23 cellular contexts compared by ENCODE assay signal in genomic region chr7:150744041-150744656, GRCh38. TPM values are rescaled to one million over a fixed set of nuclear protein-coding genes. Genes with fewer than 3 reads are reported as not detected.
A peak's percentile ranks its signal among the peaks of the same experiment; 100 is the strongest.
DNase-seq lines count a peak whose midpoint lies in the region; ATAC-seq and TF ChIP-seq lines count a peak whose summit lies in the region.
"Had no signal": no experiment of that assay in that cellular context is flagged by ENCODE, and none has a peak within 500 bp of the region (broad histone marks: within the 10 kb centered on the region; RNA-seq: fewer than 3 reads in every experiment).

No MANE protein-coding gene starts in this region.

- no peaks in the 10 kb centered on the region for H3K27me3 ChIP-seq in CD4-positive, alpha-beta T cell (ENCODE audit: control insufficient read depth, insufficient read depth, low read length)
- H3K27me3 ChIP-seq: body of pancreas, stomach had no signal

- H3K27ac Mint-ChIP-seq in activated CD4-positive, alpha-beta T cell treated with anti-CD3 and anti-CD28 coated beads for 36 hours: peak overlapping the region; percentile 95
- peak overlapping the region; percentile 87 for H3K27ac Mint-ChIP-seq in CD4-positive, alpha-beta T cell
- H3K27ac Mint-ChIP-seq in activated CD8-positive, alpha-beta T cell treated with anti-CD3 and anti-CD28 coated beads, Interleukin-2, amount 10 ng/mL, durations not matched to agents 7 days and 5 days: peak overlapping the region; percentile 90
- H3K27ac Mint-ChIP-seq in immature natural killer cell: peak overlapping the region; percentile 85 to 97 (median 93)
- H3K27ac Mint-ChIP-seq: type B pancreatic cell had no signal

- no peak for DNase-seq in activated CD4-positive, alpha-beta T cell treated with anti-CD3 and anti-CD28 coated beads for 36 hours
- no peak for DNase-seq in activated CD4-positive, alpha-beta T cell treated with anti-CD3 and anti-CD28 coated beads for 4 hours
- peak in 1 of 10 experiments; percentile 18 for DNase-seq in CD4-positive, alpha-beta T cell
- DNase-seq in activated CD8-positive, alpha-beta T cell treated with anti-CD3 and anti-CD28 coated beads, Interleukin-2, amount 10 ng/mL, durations not matched to agents 7 days and 5 days: no peak
- DNase-seq in immature natural killer cell (no peak), KBM-7 (no peak), NCI-H1694 (lab: John Stamatoyannopoulos, UW) (no peak)
- DNase-seq: body of pancreas; Calu3; EL; HCEC 1CT; NCI-H1092; NCI-H2029; NCI-H345; OCI-M1; small intestine; stimulated activated CD4-positive, alpha-beta T cell treated with anti-CD3 and anti-CD28 coated beads, Interleukin-2, amount 100 ng/mL, for 48 hours; stomach; WERI-Rb-1 had no signal

- H3K27me3 Mint-ChIP-seq in activated CD4-positive, alpha-beta T cell treated with anti-CD3 and anti-CD28 coated beads for 36 hours: no peaks in the 10 kb centered on the region
- H3K27me3 Mint-ChIP-seq in CD4-positive, alpha-beta T cell: no peaks in the 10 kb centered on the region
- no peaks in the 10 kb centered on the region for H3K27me3 Mint-ChIP-seq in activated CD8-positive, alpha-beta T cell treated with anti-CD3 and anti-CD28 coated beads, Interleukin-2, amount 10 ng/mL, durations not matched to agents 7 days and 5 days (ENCODE audit: low read depth)
- H3K27me3 Mint-ChIP-seq in immature natural killer cell (ENCODE audit: low read depth in 3 of 3): peaks cover 0 to 6% (median 0%) of the 10 kb centered on the region in 3 donors

- no peak for ATAC-seq in activated CD4-positive, alpha-beta T cell treated with anti-CD3 and anti-CD28 coated beads for 36 hours
- ATAC-seq in CD4-positive, alpha-beta T cell (ENCODE audit: poor library complexity): no peak
- no peak for ATAC-seq in activated CD8-positive, alpha-beta T cell treated with anti-CD3 and anti-CD28 coated beads, Interleukin-2, amount 10 ng/mL, durations not matched to agents 7 days and 5 days
- no peak for ATAC-seq in GM18502 (IDR thresholded peaks at IDR 0.05; ENCODE audit: poor library complexity, unreplicated experiment)
- ATAC-seq: body of pancreas had no signal

- no peaks in the 10 kb centered on the region for H3K9me3 ChIP-seq in CD4-positive, alpha-beta T cell (ENCODE audit: control insufficient read depth, low read length)
- H3K9me3 ChIP-seq: body of pancreas, stomach had no signal

- CTCF ChIA-PET in activated CD4-positive, alpha-beta T cell treated with anti-CD3 and anti-CD28 coated beads for 36 hours (lab: Charles Lee): interaction anchor here (0.7 to 1.1 kb wide), 4 partner anchors 11 to 312 kb away, joined by 3 to 4 read pairs (median 3); no protein-coding TSS in a partner anchor
- CTCF ChIA-PET in CD4-positive, alpha-beta T cell (lab: Charles Lee): interaction anchor here (1.0 to 2.8 kb wide), 5 partner anchors 11 to 239 kb away, joined by 3 to 12 read pairs (median 3); partner anchors contain the start of gene GIMAP2
- CTCF ChIA-PET in activated CD8-positive, alpha-beta T cell treated with anti-CD3 and anti-CD28 coated beads, Interleukin-2, amount 10 ng/mL, durations not matched to agents 7 days and 5 days (lab: Charles Lee): interaction anchor here (1.0 to 6.1 kb wide), 4 partner anchors 11 to 295 kb away, joined by 3 to 47 read pairs (median 8); partner anchors contain the start of gene GIMAP1

- H3K27ac ChIP-seq in CD4-positive, alpha-beta T cell (ENCODE audit: low read depth, low read length): peak overlapping the region; percentile 87
- H3K27ac ChIP-seq: body of pancreas, WERI-Rb-1 had no signal

- H3K4me1 Mint-ChIP-seq in activated CD4-positive, alpha-beta T cell treated with anti-CD3 and anti-CD28 coated beads for 36 hours: peaks cover 93% of the 10 kb centered on the region
- peaks cover 98% of the 10 kb centered on the region for H3K4me1 Mint-ChIP-seq in CD4-positive, alpha-beta T cell (ENCODE audit: low read depth)
- peaks cover 93% of the 10 kb centered on the region for H3K4me1 Mint-ChIP-seq in activated CD8-positive, alpha-beta T cell treated with anti-CD3 and anti-CD28 coated beads, Interleukin-2, amount 10 ng/mL, durations not matched to agents 7 days and 5 days (ENCODE audit: low read depth)
- H3K4me1 Mint-ChIP-seq in immature natural killer cell: peaks cover 97 to 100% of the 10 kb centered on the region in 2 donors

- POLR2A ChIA-PET in activated CD4-positive, alpha-beta T cell treated with anti-CD3 and anti-CD28 coated beads for 36 hours (lab: Charles Lee): interaction anchor here (1.0 to 1.2 kb wide), 2 partner anchors 11 to 177 kb away, joined by 4 read pairs; partner anchors contain the start of gene GIMAP4
- POLR2A ChIA-PET in CD4-positive, alpha-beta T cell (lab: Charles Lee): interaction anchor here (0.7 to 8.9 kb wide), 20 partner anchors 11 to 294 kb away, joined by 3 to 120 read pairs (median 4); partner anchors contain the start of genes GIMAP1, GIMAP2, GIMAP4 and GIMAP6
- POLR2A ChIA-PET in activated CD8-positive, alpha-beta T cell treated with anti-CD3 and anti-CD28 coated beads, Interleukin-2, amount 10 ng/mL, durations not matched to agents 7 days and 5 days (lab: Charles Lee): interaction anchor here (0.6 to 2.7 kb wide), 10 partner anchors 11 to 293 kb away, joined by 3 to 16 read pairs (median 4); partner anchors contain the start of genes GIMAP6 and GIMAP8

- intact Hi-C loops in activated CD4-positive, alpha-beta T cell treated with anti-CD3 and anti-CD28 coated beads for 36 hours (cut with DNase I, micrococcal nuclease): loop anchor here in 1 of 2 experiments (1.0 kb wide), 1 partner anchor 9 kb away; no protein-coding TSS in a partner anchor
- intact Hi-C loops in CD4-positive, alpha-beta T cell (cut with DNase I, micrococcal nuclease): loop anchor here in 1 of 2 experiments (5.0 kb wide), 3 partner anchors 57 to 377 kb away; partner anchors contain the start of genes GIMAP2 and REPIN1

- no peak for TF ChIP-seq CTCF in CD4-positive, alpha-beta T cell (IDR thresholded peaks at IDR 0.05)

- in situ Hi-C loops in KBM-7 (cut with MboI; ENCODE audit: low pct_unique_long_range_greater_than_20kb, low sequenced_read_pairs): no loop called here

- peaks cover 68% of the 10 kb centered on the region for H3K36me3 Mint-ChIP-seq in activated CD4-positive, alpha-beta T cell treated with anti-CD3 and anti-CD28 coated beads for 36 hours (ENCODE audit: low read depth)
- peaks cover 70% of the 10 kb centered on the region for H3K36me3 Mint-ChIP-seq in CD4-positive, alpha-beta T cell (ENCODE audit: low read depth)
- H3K36me3 Mint-ChIP-seq in activated CD8-positive, alpha-beta T cell treated with anti-CD3 and anti-CD28 coated beads, Interleukin-2, amount 10 ng/mL, durations not matched to agents 7 days and 5 days (ENCODE audit: low read depth): peaks cover 81% of the 10 kb centered on the region
- H3K36me3 Mint-ChIP-seq in immature natural killer cell: peaks cover 51 to 73% (median 55%) of the 10 kb centered on the region in 3 donors
- H3K36me3 Mint-ChIP-seq: type B pancreatic cell had no signal

- H3K4me3 Mint-ChIP-seq in activated CD4-positive, alpha-beta T cell treated with anti-CD3 and anti-CD28 coated beads for 36 hours: peak overlapping the region; percentile 41
- H3K4me3 Mint-ChIP-seq in CD4-positive, alpha-beta T cell: peak overlapping the region; percentile 99
- peak overlapping the region; percentile 90 for H3K4me3 Mint-ChIP-seq in activated CD8-positive, alpha-beta T cell treated with anti-CD3 and anti-CD28 coated beads, Interleukin-2, amount 10 ng/mL, durations not matched to agents 7 days and 5 days
- peak overlapping the region; percentile 38 to 98 (median 70) for H3K4me3 Mint-ChIP-seq in immature natural killer cell
- H3K4me3 Mint-ChIP-seq: type B pancreatic cell had no signal

- peaks cover 2% of the 10 kb centered on the region for H3K9me3 Mint-ChIP-seq in activated CD4-positive, alpha-beta T cell treated with anti-CD3 and anti-CD28 coated beads for 36 hours (ENCODE audit: low read depth)
- no peaks in the 10 kb centered on the region for H3K9me3 Mint-ChIP-seq in CD4-positive, alpha-beta T cell
- no peaks in the 10 kb centered on the region for H3K9me3 Mint-ChIP-seq in activated CD8-positive, alpha-beta T cell treated with anti-CD3 and anti-CD28 coated beads, Interleukin-2, amount 10 ng/mL, durations not matched to agents 7 days and 5 days (ENCODE audit: insufficient read depth)
- H3K9me3 Mint-ChIP-seq in immature natural killer cell: no peaks in the 10 kb centered on the region
- H3K9me3 Mint-ChIP-seq: type B pancreatic cell had no signal

RNA-seq across cellular contexts. Expression of gene GIMAP5, which starts 6.9 kb away (rescaled TPM):
- 10 to 100 TPM; 47.6 to 53.3 TPM for total RNA-seq in activated CD4-positive, alpha-beta T cell treated with anti-CD3 and anti-CD28 coated beads for 36 hours
- total RNA-seq in CD4-positive, alpha-beta T cell: 10 to 100 TPM; 31.3 to 35.2 TPM
- total RNA-seq in activated CD8-positive, alpha-beta T cell treated with anti-CD3 and anti-CD28 coated beads, Interleukin-2, amount 10 ng/mL, durations not matched to agents 7 days and 5 days: 10 to 100 TPM; 56.3 to 63.3 TPM
- 100 to 1,000 TPM; 123 to 291 (median 123) TPM for polyA plus RNA-seq in immature natural killer cell
- total RNA-seq: A172, Calu3 had no signal

RNA-seq across cellular contexts. Expression of gene GIMAP1, which starts 27.7 kb away (rescaled TPM):
- 1 to 10 TPM; 3.5 to 5.5 TPM for total RNA-seq in activated CD4-positive, alpha-beta T cell treated with anti-CD3 and anti-CD28 coated beads for 36 hours
- total RNA-seq in CD4-positive, alpha-beta T cell: 1 to 10 TPM; 8.0 to 8.1 TPM
- 10 to 100 TPM; 19.0 to 20.2 TPM for total RNA-seq in activated CD8-positive, alpha-beta T cell treated with anti-CD3 and anti-CD28 coated beads, Interleukin-2, amount 10 ng/mL, durations not matched to agents 7 days and 5 days
- polyA plus RNA-seq in immature natural killer cell: 10 to 100 TPM; 19.1 to 71.4 (median 25.7) TPM
- total RNA-seq: A172, Calu3 had no signal

RNA-seq across cellular contexts. Expression of gene TMEM176B, which starts 56.0 kb away (rescaled TPM):
- not detected for total RNA-seq in activated CD4-positive, alpha-beta T cell treated with anti-CD3 and anti-CD28 coated beads for 36 hours
- not detected for total RNA-seq in CD4-positive, alpha-beta T cell
- total RNA-seq in activated CD8-positive, alpha-beta T cell treated with anti-CD3 and anti-CD28 coated beads, Interleukin-2, amount 10 ng/mL, durations not matched to agents 7 days and 5 days: not detected
- polyA plus RNA-seq in immature natural killer cell: under 1 TPM in 1 of 3 donors, not detected in 2; 0.87 TPM
- total RNA-seq: A172; T-helper 2 cell treated with Interferon-gamma antibody and Interleukin-4, amounts not matched to agents 100 ng/mL and 5 ng/mL, for 36 hours had no signal

RNA-seq across cellular contexts. Expression of gene TMEM176A, which starts 56.4 kb away (rescaled TPM):
- not detected for total RNA-seq in activated CD4-positive, alpha-beta T cell treated with anti-CD3 and anti-CD28 coated beads for 36 hours
- not detected for total RNA-seq in CD4-positive, alpha-beta T cell
- total RNA-seq in activated CD8-positive, alpha-beta T cell treated with anti-CD3 and anti-CD28 coated beads, Interleukin-2, amount 10 ng/mL, durations not matched to agents 7 days and 5 days: not detected
- under 1 TPM in 1 of 3 donors, not detected in 2; 0.97 TPM for polyA plus RNA-seq in immature natural killer cell
- total RNA-seq: A172; T-helper 2 cell treated with Interferon-gamma antibody and Interleukin-4, amounts not matched to agents 100 ng/mL and 5 ng/mL, for 36 hours had no signal

RNA-seq across cellular contexts. Expression of gene GIMAP2, which starts 58.6 kb away (rescaled TPM):
- 10 to 100 TPM; 30.0 to 40.1 TPM for total RNA-seq in activated CD4-positive, alpha-beta T cell treated with anti-CD3 and anti-CD28 coated beads for 36 hours
- 10 to 100 TPM; 64.1 to 65.1 TPM for total RNA-seq in CD4-positive, alpha-beta T cell
- total RNA-seq in activated CD8-positive, alpha-beta T cell treated with anti-CD3 and anti-CD28 coated beads, Interleukin-2, amount 10 ng/mL, durations not matched to agents 7 days and 5 days: 10 to 100 TPM; 79.0 to 82.9 TPM
- polyA plus RNA-seq in immature natural killer cell: 10 to 100 TPM; 63.1 to 93.5 (median 79.4) TPM

Comparison
In these comparisons a context has a peak if more than half of its experiments do, and no peak if none do; other contexts are left out.
1. H3K4me3 Mint-ChIP-seq: peak in every context shown above with its lines; median percentile 99 in CD4-positive, alpha-beta T cell; 90 in activated CD8-positive, alpha-beta T cell treated with anti-CD3 and anti-CD28 coated beads, Interleukin-2, amount 10 ng/mL, durations not matched to agents 7 days and 5 days; 70 in immature natural killer cell; 41 in activated CD4-positive, alpha-beta T cell treated with anti-CD3 and anti-CD28 coated beads for 36 hours.